15 cellular contexts compared by ENCODE assay signal in genomic region chr12:54373619-54374554, GRCh38. TPM values are rescaled to one million over a fixed set of nuclear protein-coding genes. Genes with fewer than 3 reads are reported as not detected.
DNase-seq lines count a peak whose midpoint lies in the region; ATAC-seq and TF ChIP-seq lines count a peak whose summit lies in the region.
"Had no signal": no experiment of that assay in that cellular context is flagged by ENCODE, and none has a peak within 500 bp of the region (broad histone marks: within the 10 kb centered on the region; RNA-seq: fewer than 3 reads in every experiment).

No MANE protein-coding gene starts in this region.

- H3K9me3 ChIP-seq in stomach: no peaks in the 10 kb centered on the region
- H3K9me3 ChIP-seq: SJSA1 had no signal

- no peak for TF ChIP-seq CTCF in RWPE1 (conservative IDR thresholded peaks at IDR 0.05; ENCODE audit: low read depth)
- TF ChIP-seq CTCF in stomach (IDR thresholded peaks at IDR 0.05): no peak

- 56 to 74% (median 70%) methylated on average over 10 of the region's 10 CpGs for WGBS in stomach, 5 donors

- CTCF ChIA-PET in RWPE1 (lab: Yijun Ruan, JAX): interaction anchor here (0.6 to 1.2 kb wide), 3 partner anchors 25 to 117 kb away, joined by 3 read pairs; no protein-coding TSS in a partner anchor

- H3K27me3 ChIP-seq in H7 (ENCODE audit: control insufficient read depth, insufficient read depth, low read length): peaks cover 22% of the 10 kb centered on the region
- peaks cover 0 to 6% (median 0%) of the 10 kb centered on the region in 3 donors for H3K27me3 ChIP-seq in stomach
- H3K27me3 ChIP-seq: SJSA1 had no signal

- TF ChIP-seq EP300 in stomach (IDR thresholded peaks at IDR 0.05): no peak

- ATAC-seq in GM19023 (IDR thresholded peaks at IDR 0.05; ENCODE audit: unreplicated experiment): no peak

- intact Hi-C loops in stomach (cut with DNase I; ENCODE audit: low total_unique reads): no loop called here

- H3K4me3 ChIP-seq in H7 (ENCODE audit: insufficient read depth, low read depth, low read length): no peak overlapping the region
- H3K4me3 ChIP-seq in stomach: no peak overlapping the region
- H3K4me3 ChIP-seq: SJSA1 had no signal

- POLR2A ChIA-PET in RWPE1 (lab: Yijun Ruan, JAX; ENCODE audit: low non-redundant PET): interaction anchor here (0.6 kb wide), 1 partner anchor 8 kb away, joined by 3 read pairs; no protein-coding TSS in a partner anchor

- peaks cover 23 to 89% (median 59%) of the 10 kb centered on the region in 4 donors for H3K4me1 ChIP-seq in stomach

- H3K36me3 ChIP-seq in H7 (replicated peaks; ENCODE audit: control insufficient read depth, insufficient read depth, low read length) (no peaks in the 10 kb centered on the region; the same call in 1 of the 2 replicates), stomach (peaks cover 0 to 7% (median 0%) of the 10 kb centered on the region in 4 donors)
- H3K36me3 ChIP-seq: SJSA1 had no signal

- H3K27ac ChIP-seq in RWPE1 (peak overlapping the region; percentile 86), stomach (peak overlapping the region in 3 of 5 donors; percentile 31 to 61 (median 60))
- H3K27ac ChIP-seq: SJSA1 had no signal

- DNase-seq in H7: peak; percentile 7
- no peak for DNase-seq in RWPE1 (ENCODE audit: low spot score)
- peak; percentile 12 to 43 for DNase-seq in erythroblast (lab: John Stamatoyannopoulos, UW)
- no peak for DNase-seq in stomach
- no peak for DNase-seq in superior temporal gyrus (ENCODE audit: extremely low spot score)
- no peak for DNase-seq in NCI-H1417 treated with DMSO at 0.1 percent for 48 hours (lab: John Stamatoyannopoulos, UW)
- DNase-seq: activated T-cell treated with anti-CD3 and anti-CD28 coated beads for 4 hours; DMS 273 treated with DMSO at 0.1 percent for 48 hours; mesendoderm; MV-4-11; NCI-H446; stimulated activated CD4-positive, alpha-beta T cell treated with anti-CD3 and anti-CD28 coated beads, Interleukin-4, amount 100 ng/mL, for 1 hour; stimulated activated naive CD4-positive, alpha-beta T cell treated with Interleukin-2 at 50 U/mL for 16 hours had no signal

- no peak for TF ChIP-seq POLR2A in erythroblast (IDR thresholded peaks at IDR 0.05; ENCODE audit: low read length)
- TF ChIP-seq POLR2A in stomach (IDR thresholded peaks at IDR 0.05): no peak

RNA-seq across cellular contexts. Expression of gene GPR84, which starts 9.6 kb away (rescaled TPM):
- total RNA-seq in H7 (2014; rRNA removed; shearing (Covaris generic)): not detected in 2 replicates
- total RNA-seq in stomach: not detected
- 1 to 10 TPM in 1 of 3 donors, under 1 TPM in 2; 0.46 to 1.4 (median 0.50) TPM for polyA plus RNA-seq in stomach
- total RNA-seq: SJSA1 had no signal

RNA-seq across cellular contexts. Expression of gene ZNF385A, which starts 10.6 kb away (rescaled TPM):
- 2.7 and 3.5 TPM in 2 replicates for total RNA-seq in H7 (2014; rRNA removed; shearing (Covaris generic))
- 10 to 100 TPM in 1 of 5 donors, 1 to 10 TPM in 4; 1.2 to 35.7 (median 2.6) TPM for total RNA-seq in stomach
- 10 to 100 TPM; 16.9 to 35.1 (median 17.6) TPM for polyA plus RNA-seq in stomach

RNA-seq across cellular contexts. Expression of gene ITGA5, which starts 45.2 kb away (rescaled TPM):
- total RNA-seq in H7 (2014; rRNA removed; shearing (Covaris generic)): 38.4 and 50.6 TPM in 2 replicates
- 100 to 1,000 TPM in 2 of 5 donors, 10 to 100 TPM in 3; 53.7 to 182 (median 88.8) TPM for total RNA-seq in stomach
- polyA plus RNA-seq in stomach: 100 to 1,000 TPM in 1 of 3 donors, 10 to 100 TPM in 2; 29.3 to 102 (median 33.2) TPM

RNA-seq across cellular contexts. Expression of gene COPZ1, which starts 49.0 kb away (rescaled TPM):
- 117 and 121 TPM in 2 replicates for total RNA-seq in H7 (2014; rRNA removed; shearing (Covaris generic))
- total RNA-seq in stomach: 10 to 100 TPM; 14.6 to 91.6 (median 42.4) TPM
- 100 to 1,000 TPM in 2 of 3 donors, 10 to 100 TPM in 1; 92.4 to 133 (median 108) TPM for polyA plus RNA-seq in stomach

Comparison
In these comparisons a context has a peak if more than half of its experiments do, and no peak if none do; other contexts are left out.
1. DNase-seq: peak in H7 (single experiment) and erythroblast (2 of 2); none in RWPE1 (single experiment), stomach (single experiment), superior temporal gyrus (single experiment) and NCI-H1417 treated with DMSO at 0.1 percent for 48 hours (single experiment).